9 cellular contexts compared by ENCODE assay signal in genomic region chr12:123571343-123571813, GRCh38. TPM values are rescaled to one million over a fixed set of nuclear protein-coding genes. Genes with fewer than 3 reads are reported as not detected.
DNase-seq lines count a peak whose midpoint lies in the region; ATAC-seq and TF ChIP-seq lines count a peak whose summit lies in the region.
"Had no signal": no experiment of that assay in that cellular context is flagged by ENCODE, and none has a peak within 500 bp of the region (broad histone marks: within the 10 kb centered on the region; RNA-seq: fewer than 3 reads in every experiment).

No MANE protein-coding gene starts in this region.

- no peaks in the 10 kb centered on the region for H3K9me3 Mint-ChIP-seq in activated T-helper 1 cell treated with anti-CD3 and anti-CD28 coated beads, Interleukin-12 subunit alpha, Interleukin-12 subunit beta, Interleukin-2, Interleukin-4 antibody, amounts not matched to agents 30 ng/mL and 10 ng/mL and 1 ng/mL, durations not matched to agents 14 hours and 24 hours and 36 hours

- CTCF ChIA-PET in BJ (lab: Yijun Ruan, JAX) = interaction anchor here (1.4 to 2.9 kb wide), 2 partner anchors 9 to 11 kb away, joined by 4 to 12 read pairs; no protein-coding TSS in a partner anchor

- H3K36me3 ChIP-seq in BJ (ENCODE audit: control insufficient read depth, insufficient read depth, low read length) = no peaks in the 10 kb centered on the region
- H3K36me3 ChIP-seq in lung (ENCODE audit: control insufficient read depth in 2 of 2, insufficient read depth in 2 of 2, low read length in 2 of 2) = no peaks in the 10 kb centered on the region
- H3K36me3 ChIP-seq: thoracic aorta had no signal

- no peak for ATAC-seq in lung (ENCODE audit: insufficient read depth, low FRiP score)
- ATAC-seq in HG03025 (IDR thresholded peaks at IDR 0.05; ENCODE audit: low FRiP score, unreplicated experiment) = no peak

- peaks cover 7% of the 10 kb centered on the region for H3K4me1 Mint-ChIP-seq in activated T-helper 1 cell treated with anti-CD3 and anti-CD28 coated beads, Interleukin-12 subunit alpha, Interleukin-12 subunit beta, Interleukin-2, Interleukin-4 antibody, amounts not matched to agents 30 ng/mL and 10 ng/mL and 1 ng/mL, durations not matched to agents 14 hours and 24 hours and 36 hours (ENCODE audit: low read depth)

- no peaks in the 10 kb centered on the region for H3K36me3 Mint-ChIP-seq in activated T-helper 1 cell treated with anti-CD3 and anti-CD28 coated beads, Interleukin-12 subunit alpha, Interleukin-12 subunit beta, Interleukin-2, Interleukin-4 antibody, amounts not matched to agents 30 ng/mL and 10 ng/mL and 1 ng/mL, durations not matched to agents 14 hours and 24 hours and 36 hours (ENCODE audit: low read depth)

- peak; percentile 28 for DNase-seq in BJ (ENCODE audit: low read depth)
- DNase-seq in NCI-H2227 (lab: John Stamatoyannopoulos, UW; ENCODE audit: unreplicated experiment) = peak; percentile 61
- peak; percentile 76 for DNase-seq in coronary artery (ENCODE audit: low spot score)
- DNase-seq in lung (ENCODE audit: low spot score) = peak; percentile 58
- no peak for DNase-seq in kidney glomerular epithelial cell (lab: John Stamatoyannopoulos, UW)
- DNase-seq in NCI-H2081 (lab: John Stamatoyannopoulos, UW) = no peak
- no peak for DNase-seq in activated T-helper 1 cell treated with anti-CD3 and anti-CD28 coated beads, Interleukin-12 subunit alpha, Interleukin-12 subunit beta, Interleukin-2, Interleukin-4 antibody, amounts not matched to agents 30 ng/mL and 10 ng/mL and 1 ng/mL, durations not matched to agents 14 hours and 24 hours and 36 hours (ENCODE audit: low spot score)

- intact Hi-C loops in activated T-helper 1 cell treated with anti-CD3 and anti-CD28 coated beads, Interleukin-12 subunit alpha, Interleukin-12 subunit beta, Interleukin-2, Interleukin-4 antibody, amounts not matched to agents 30 ng/mL and 10 ng/mL and 1 ng/mL, durations not matched to agents 14 hours and 24 hours and 36 hours (cut with micrococcal nuclease) = no loop called here

- H3K9me3 ChIP-seq in lung (ENCODE audit: control insufficient read depth in 2 of 2, insufficient read depth in 1 of 2, low read length in 1 of 2) = no peaks in the 10 kb centered on the region
- H3K9me3 ChIP-seq: thoracic aorta had no signal

- no peak overlapping the region for H3K27ac Mint-ChIP-seq in activated T-helper 1 cell treated with anti-CD3 and anti-CD28 coated beads, Interleukin-12 subunit alpha, Interleukin-12 subunit beta, Interleukin-2, Interleukin-4 antibody, amounts not matched to agents 30 ng/mL and 10 ng/mL and 1 ng/mL, durations not matched to agents 14 hours and 24 hours and 36 hours

- peaks cover 0 to 2% of the 10 kb centered on the region in 2 donors for H3K4me1 ChIP-seq in lung (ENCODE audit: control insufficient read depth in 2 of 2, insufficient read depth in 2 of 2, low read length in 2 of 2)

- H3K27ac ChIP-seq in coronary artery = peak overlapping the region in 1 of 2 donors; percentile 11
- H3K27ac ChIP-seq in lung (ENCODE audit: low read depth in 1 of 2, low read length in 1 of 2) = no peak overlapping the region
- H3K27ac ChIP-seq: thoracic aorta had no signal

- no peak overlapping the region for H3K4me3 Mint-ChIP-seq in activated T-helper 1 cell treated with anti-CD3 and anti-CD28 coated beads, Interleukin-12 subunit alpha, Interleukin-12 subunit beta, Interleukin-2, Interleukin-4 antibody, amounts not matched to agents 30 ng/mL and 10 ng/mL and 1 ng/mL, durations not matched to agents 14 hours and 24 hours and 36 hours

- H3K27me3 ChIP-seq in BJ (ENCODE audit: control insufficient read depth, insufficient read depth, low read length) = no peaks in the 10 kb centered on the region
- H3K27me3 ChIP-seq in lung (ENCODE audit: control insufficient read depth, insufficient read depth) = no peaks in the 10 kb centered on the region

- TF ChIP-seq CTCF in BJ (IDR thresholded peaks at IDR 0.05; ENCODE audit: insufficient read depth, low read depth, low read length) = no peak
- TF ChIP-seq CTCF in coronary artery (IDR thresholded peaks at IDR 0.05) = no peak
- TF ChIP-seq CTCF in lung (IDR thresholded peaks at IDR 0.05; ENCODE audit: control extremely low read depth, extremely low read depth) = no peak

- WGBS in lung, 2 donors = 54 to 69% methylated on average over 4 of the region's 4 CpGs

- H3K4me3 ChIP-seq in BJ (ENCODE audit: low read depth, low read length) = no peak overlapping the region
- H3K4me3 ChIP-seq in coronary artery = peak overlapping the region; percentile 30
- no peak overlapping the region for H3K4me3 ChIP-seq in lung
- H3K4me3 ChIP-seq: thoracic aorta had no signal

- POLR2A ChIA-PET in BJ (lab: Charles Lee) = interaction anchor here (0.6 kb wide), 1 partner anchor 13 kb away, joined by 4 read pairs; the partner anchor contains the start of gene TMED2

- peaks cover 6% of the 10 kb centered on the region for H3K27me3 Mint-ChIP-seq in activated T-helper 1 cell treated with anti-CD3 and anti-CD28 coated beads, Interleukin-12 subunit alpha, Interleukin-12 subunit beta, Interleukin-2, Interleukin-4 antibody, amounts not matched to agents 30 ng/mL and 10 ng/mL and 1 ng/mL, durations not matched to agents 14 hours and 24 hours and 36 hours (ENCODE audit: insufficient read depth)

RNA-seq across cellular contexts. Expression of gene TMED2, which starts 13.0 kb away (rescaled TPM):
- polyA plus RNA-seq in BJ (2011; rRNA removed) (167 and 282 TPM in 2 replicates), lung (100 to 1,000 TPM in 1 of 2 donors, 10 to 100 TPM in 1; 57.7 to 151 TPM)
- 92.5 and 105 TPM in 2 replicates for polyA minus RNA-seq in BJ (2011; rRNA and poly(A)+ RNA removed)
- 100 to 1,000 TPM; 186 to 317 TPM for total RNA-seq in lung
- 201 and 206 TPM in 2 replicates for total RNA-seq in activated T-helper 1 cell treated with anti-CD3 and anti-CD28 coated beads, Interleukin-12 subunit alpha, Interleukin-12 subunit beta, Interleukin-2, Interleukin-4 antibody, amounts not matched to agents 30 ng/mL and 10 ng/mL and 1 ng/mL, durations not matched to agents 14 hours and 24 hours and 36 hours

RNA-seq across cellular contexts. Expression of gene DDX55, which starts 30.5 kb away (rescaled TPM):
- polyA plus RNA-seq in BJ (2011; rRNA removed) = 13.0 and 13.8 TPM in 2 replicates
- 5.1 and 6.9 TPM in 2 replicates for polyA minus RNA-seq in BJ (2011; rRNA and poly(A)+ RNA removed)
- total RNA-seq in lung = 10 to 100 TPM; 21.1 to 22.3 TPM
- polyA plus RNA-seq in lung = 10 to 100 TPM; 13.3 to 15.2 TPM
- 72.1 and 72.3 TPM in 2 replicates for total RNA-seq in activated T-helper 1 cell treated with anti-CD3 and anti-CD28 coated beads, Interleukin-12 subunit alpha, Interleukin-12 subunit beta, Interleukin-2, Interleukin-4 antibody, amounts not matched to agents 30 ng/mL and 10 ng/mL and 1 ng/mL, durations not matched to agents 14 hours and 24 hours and 36 hours

RNA-seq across cellular contexts. Expression of gene RILPL1, which starts 37.9 kb away (rescaled TPM):
- polyA plus RNA-seq in BJ (2011; rRNA removed) (19.1 and 22.3 TPM in 2 replicates), lung (10 to 100 TPM in 1 of 2 donors, 1 to 10 TPM in 1; 9.5 to 10.8 TPM)
- 14.5 and 16.6 TPM in 2 replicates for polyA minus RNA-seq in BJ (2011; rRNA and poly(A)+ RNA removed)
- total RNA-seq in lung = 10 to 100 TPM; 13.6 to 14.6 TPM
- total RNA-seq in activated T-helper 1 cell treated with anti-CD3 and anti-CD28 coated beads, Interleukin-12 subunit alpha, Interleukin-12 subunit beta, Interleukin-2, Interleukin-4 antibody, amounts not matched to agents 30 ng/mL and 10 ng/mL and 1 ng/mL, durations not matched to agents 14 hours and 24 hours and 36 hours = 4.4 and 4.5 TPM in 2 replicates

Comparison
In these comparisons a context has a peak if more than half of its experiments do, and no peak if none do; other contexts are left out.
1. DNase-seq: peak in BJ (single experiment), NCI-H2227 (single experiment), coronary artery (single experiment) and lung (single experiment); none in kidney glomerular epithelial cell (single experiment), NCI-H2081 (0 of 2) and activated T-helper 1 cell treated with anti-CD3 and anti-CD28 coated beads, Interleukin-12 subunit alpha, Interleukin-12 subunit beta, Interleukin-2, Interleukin-4 antibody, amounts not matched to agents 30 ng/mL and 10 ng/mL and 1 ng/mL, durations not matched to agents 14 hours and 24 hours and 36 hours (single experiment).